Comparison of ENCODE assay signal across 15 cellular contexts in the genomic region with DNA sequence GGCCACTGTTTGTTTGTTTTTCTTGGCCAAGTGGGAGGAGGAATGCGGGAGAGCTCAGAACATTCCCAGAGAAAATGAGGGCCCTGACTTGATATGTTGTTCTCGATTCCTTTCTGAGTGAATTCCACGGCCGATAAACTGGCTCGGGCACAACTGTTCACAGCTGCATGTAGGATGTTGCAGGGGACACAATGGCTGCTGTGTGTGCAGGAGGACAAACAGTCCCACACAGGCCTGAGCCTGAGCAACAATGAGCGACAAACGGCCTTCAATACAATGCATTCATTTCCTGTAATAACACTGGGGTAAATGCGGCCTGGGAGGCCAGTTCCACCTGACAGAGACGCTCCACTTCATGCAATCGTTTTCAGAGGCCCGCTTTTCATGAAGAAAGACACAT.
A peak's percentile ranks its signal among the peaks of the same experiment; 100 is the strongest.
DNase-seq lines count a peak whose midpoint lies in the region; ATAC-seq and TF ChIP-seq lines count a peak whose summit lies in the region.
"Had no signal": no experiment of that assay in that cellular context is flagged by ENCODE, and none has a peak within 500 bp of the region (broad histone marks: within the 10 kb centered on the region; RNA-seq: fewer than 3 reads in every experiment).

No MANE protein-coding gene starts in this region.

- H3K4me3 ChIP-seq in DND-41 (ENCODE audit: low read depth in 1 of 2, low read length in 2 of 2) (no peak overlapping the region), neural progenitor cell (no peak overlapping the region)
- H3K4me3 ChIP-seq: SK-N-MC had no signal

- H3K9me3 Mint-ChIP-seq in neural progenitor cell = no peaks in the 10 kb centered on the region
- H3K9me3 Mint-ChIP-seq: activated CD8-positive, alpha-beta T cell treated with anti-CD3 and anti-CD28 coated beads for 36 hours; activated T-helper 2 cell treated with anti-CD3 and anti-CD28 coated beads, Interferon-gamma antibody, Interleukin-2, Interleukin-4, amounts not matched to agents 10 μg/mL and 5 μg/mL and 100 μg/mL, durations not matched to agents 14 hours and 24 hours and 36 hours; CD8-positive, alpha-beta memory T cell had no signal

- H3K36me3 Mint-ChIP-seq in neural progenitor cell = no peaks in the 10 kb centered on the region
- H3K36me3 Mint-ChIP-seq: CD8-positive, alpha-beta memory T cell had no signal

- H3K27ac ChIP-seq in DND-41 (ENCODE audit: low read length) (no peak overlapping the region), neural progenitor cell (no peak overlapping the region)
- H3K27ac ChIP-seq: foreskin keratinocyte, SK-N-MC had no signal

- intact Hi-C loops in Right ventricle myocardium superior (cut with DNase I) = no loop called here

- peaks cover 5% of the 10 kb centered on the region for H3K4me1 Mint-ChIP-seq in neural progenitor cell

- H3K27me3 ChIP-seq in DND-41 (ENCODE audit: insufficient read depth, low read length, poor library complexity) (no peaks in the 10 kb centered on the region), neural progenitor cell (no peaks in the 10 kb centered on the region)
- H3K27me3 ChIP-seq: foreskin keratinocyte had no signal

- H3K4me3 Mint-ChIP-seq in neural progenitor cell = no peak overlapping the region
- H3K4me3 Mint-ChIP-seq: activated CD8-positive, alpha-beta T cell treated with anti-CD3 and anti-CD28 coated beads for 36 hours; CD8-positive, alpha-beta memory T cell; stimulated activated naive CD8-positive, alpha-beta T cell treated with anti-CD3 and anti-CD28 coated beads, Interleukin-15, Interleukin-2, amounts not matched to agents 100 ng/mL and 50 ng/mL, for 24 hours had no signal

- H3F3A ChIP-seq in neural progenitor cell (ENCODE audit: low read depth) = no peaks in the 10 kb centered on the region

- no peaks in the 10 kb centered on the region for H3K9me3 ChIP-seq in DND-41 (ENCODE audit: insufficient read depth, low read length, severe bottlenecking)
- no peaks in the 10 kb centered on the region for H3K9me3 ChIP-seq in neural progenitor cell (ENCODE audit: low read depth)

- no peak overlapping the region for H3K4me2 ChIP-seq in DND-41 (ENCODE audit: insufficient read depth, low read length)
- no peak overlapping the region for H3K4me2 ChIP-seq in neural progenitor cell

- no peak for TF ChIP-seq CTCF in DND-41 (IDR thresholded peaks at IDR 0.05; ENCODE audit: borderline replicate concordance, extremely low read depth, low read length, poor library complexity, severe bottlenecking)
- TF ChIP-seq CTCF in neural progenitor cell (IDR thresholded peaks at IDR 0.05) = no peak

- H3K4me1 ChIP-seq in DND-41 (ENCODE audit: insufficient read depth, low read length) (no peaks in the 10 kb centered on the region), neural progenitor cell (peaks cover 5% of the 10 kb centered on the region)

- ATAC-seq in DND-41 (ENCODE audit: insufficient read depth, low read depth) = no peak
- peak; percentile 56 for ATAC-seq in Right ventricle myocardium superior (ENCODE audit: poor library complexity)
- no peak for ATAC-seq in activated CD4-positive, CD25-positive, alpha-beta regulatory T cell treated with anti-CD3 and anti-CD28 coated beads, Interleukin-2, amount 50 U/mL, for 24 hours
- ATAC-seq: activated CD8-positive, alpha-beta T cell treated with anti-CD3 and anti-CD28 coated beads for 36 hours; foreskin keratinocyte had no signal

- H3K79me2 ChIP-seq in DND-41 (ENCODE audit: insufficient read depth, low read length) = no peaks in the 10 kb centered on the region
- H3K79me2 ChIP-seq in neural progenitor cell (ENCODE audit: low read depth) = no peaks in the 10 kb centered on the region

- DNase-seq in DND-41 (no peak), anterior cingulate cortex (lab: John Stamatoyannopoulos, UW) (peak in 56 of 58 donors; percentile 13 to 96 (median 78)), Right ventricle myocardium superior (peak; percentile 46), neural progenitor cell (ENCODE audit: low spot score) (peak; percentile 17), CD1c-positive myeloid dendritic cell (ENCODE audit: extremely low spot score) (no peak), SHP77 (lab: John Stamatoyannopoulos, UW) (no peak), NCI-H1048 (lab: John Stamatoyannopoulos, UW) (no peak)
- DNase-seq: activated CD8-positive, alpha-beta T cell treated with anti-CD3 and anti-CD28 coated beads for 36 hours; CD8-positive, alpha-beta memory T cell; foreskin keratinocyte; GDM1 had no signal

- H2AFZ ChIP-seq in DND-41 (ENCODE audit: low read depth, low read length) (peak overlapping the region; percentile 33), neural progenitor cell (replicated peaks) (peak overlapping the region; percentile 93)

- no peaks in the 10 kb centered on the region for H3K27me3 Mint-ChIP-seq in neural progenitor cell (ENCODE audit: insufficient read depth, low read depth)
- H3K27me3 Mint-ChIP-seq: activated CD8-positive, alpha-beta T cell treated with anti-CD3 and anti-CD28 coated beads for 36 hours; stimulated activated naive CD8-positive, alpha-beta T cell treated with anti-CD3 and anti-CD28 coated beads, Interleukin-15, Interleukin-2, amounts not matched to agents 100 ng/mL and 50 ng/mL, for 24 hours had no signal

- no peaks in the 10 kb centered on the region for H3K36me3 ChIP-seq in DND-41 (ENCODE audit: insufficient read depth, low read length)
- no peaks in the 10 kb centered on the region for H3K36me3 ChIP-seq in neural progenitor cell

- H4K20me1 ChIP-seq in DND-41 (ENCODE audit: insufficient read depth, low read length) (no peaks in the 10 kb centered on the region), neural progenitor cell (ENCODE audit: low read depth) (no peaks in the 10 kb centered on the region)

- peak overlapping the region; percentile 81 for H3K27ac Mint-ChIP-seq in neural progenitor cell
- H3K27ac Mint-ChIP-seq: activated CD8-positive, alpha-beta T cell treated with anti-CD3 and anti-CD28 coated beads for 36 hours; activated T-helper 2 cell treated with anti-CD3 and anti-CD28 coated beads, Interferon-gamma antibody, Interleukin-2, Interleukin-4, amounts not matched to agents 10 μg/mL and 5 μg/mL and 100 μg/mL, durations not matched to agents 14 hours and 24 hours and 36 hours; stimulated activated naive CD8-positive, alpha-beta T cell treated with anti-CD3 and anti-CD28 coated beads, Interleukin-15, Interleukin-2, amounts not matched to agents 100 ng/mL and 50 ng/mL, for 24 hours had no signal

- H3K9ac ChIP-seq in DND-41 (ENCODE audit: low read depth, low read length) = no peak overlapping the region
- H3K9ac ChIP-seq in neural progenitor cell = no peak overlapping the region

Comparison
In these comparisons a context has a peak if more than half of its experiments do, and no peak if none do; other contexts are left out.
1. DNase-seq: peak in anterior cingulate cortex (56 of 58), Right ventricle myocardium superior (single experiment) and neural progenitor cell (single experiment); none in DND-41 (single experiment), CD1c-positive myeloid dendritic cell (single experiment), SHP77 (0 of 2) and NCI-H1048 (single experiment).